22 cellular contexts compared by ENCODE assay signal in genomic region chr3:58250093-58250707, GRCh38. TPM values are rescaled to one million over a fixed set of nuclear protein-coding genes. Genes with fewer than 3 reads are reported as not detected.
DNase-seq lines count a peak whose midpoint lies in the region; ATAC-seq, FAIRE-seq and TF ChIP-seq lines count a peak whose summit lies in the region.
"Had no signal": no experiment of that assay in that cellular context is flagged by ENCODE, and none has a peak within 500 bp of the region (broad histone marks: within the 10 kb centered on the region; RNA-seq: fewer than 3 reads in every experiment).

No MANE protein-coding gene starts in this region.

- peaks cover 3% of the 10 kb centered on the region for H3K4me1 Mint-ChIP-seq in activated CD4-positive, alpha-beta memory T cell treated with anti-CD3 and anti-CD28 coated beads for 36 hours (ENCODE audit: low read depth)
- H3K4me1 Mint-ChIP-seq: CD14-positive monocyte had no signal

- H3K36me3 Mint-ChIP-seq in activated CD4-positive, alpha-beta memory T cell treated with anti-CD3 and anti-CD28 coated beads for 36 hours = no peaks in the 10 kb centered on the region
- H3K36me3 Mint-ChIP-seq: activated naive CD4-positive, alpha-beta T cell treated with anti-CD3 and anti-CD28 coated beads, Interleukin-2, amount 50 U/mL, for 72 hours had no signal

- 29% methylated on average over 6 of the region's 8 CpGs for WGBS in right lobe of liver (ENCODE audit: insufficient coverage, low coverage, low lambda C conversion rate, missing lambda C conversion rate)
- WGBS in small intestine, 3 donors = 57 to 75% (median 66%) methylated on average over 8 of the region's 8 CpGs

- no peak for FAIRE-seq in small intestine (lab: Jason Lieb, UNC)
- FAIRE-seq: A204.1, H54, HTR-8/SVneo had no signal

- intact Hi-C loops in colonic mucosa (cut with DNase I) (no loop called here), right lobe of liver (cut with DNase I) (no loop called here)
- intact Hi-C loops in activated CD4-positive, alpha-beta memory T cell treated with anti-CD3 and anti-CD28 coated beads for 36 hours (cut with micrococcal nuclease) = no loop called here

- H3K36me3 ChIP-seq in colonic mucosa (no peaks in the 10 kb centered on the region), right lobe of liver (no peaks in the 10 kb centered on the region), small intestine (ENCODE audit: control insufficient read depth in 2 of 2, insufficient read depth in 2 of 2, low read length in 2 of 2) (no peaks in the 10 kb centered on the region), osteoblast (ENCODE audit: insufficient read depth, low read length) (no peaks in the 10 kb centered on the region)
- H3K36me3 ChIP-seq: thoracic aorta had no signal

- H3K4me3 Mint-ChIP-seq in activated CD4-positive, alpha-beta memory T cell treated with anti-CD3 and anti-CD28 coated beads for 36 hours = no peak overlapping the region
- H3K4me3 Mint-ChIP-seq: CD14-positive monocyte; naive thymus-derived CD8-positive, alpha-beta T cell had no signal

- peaks cover 3% of the 10 kb centered on the region for H3K79me2 ChIP-seq in osteoblast (ENCODE audit: insufficient read depth, low read length)

- H3K9ac ChIP-seq in colonic mucosa (ENCODE audit: low read depth in 2 of 2, low read length in 2 of 2) = peak overlapping the region; percentile 47 to 84

- H3K27me3 ChIP-seq in AG04450 (ENCODE audit: control insufficient read depth, insufficient read depth, low read length) = no peaks in the 10 kb centered on the region
- no peaks in the 10 kb centered on the region for H3K27me3 ChIP-seq in colonic mucosa
- H3K27me3 ChIP-seq in right lobe of liver = no peaks in the 10 kb centered on the region
- H3K27me3 ChIP-seq in small intestine (ENCODE audit: control insufficient read depth in 2 of 2, insufficient read depth in 2 of 2, low read length in 2 of 2) = no peaks in the 10 kb centered on the region
- H3K27me3 ChIP-seq in osteoblast (ENCODE audit: insufficient read depth, low read length) = no peaks in the 10 kb centered on the region

- no peaks in the 10 kb centered on the region for H3K9me3 ChIP-seq in AG04450 (ENCODE audit: control insufficient read depth, insufficient read depth, low read length)
- no peaks in the 10 kb centered on the region for H3K9me3 ChIP-seq in colonic mucosa
- H3K9me3 ChIP-seq in right lobe of liver = no peaks in the 10 kb centered on the region
- H3K9me3 ChIP-seq in small intestine (ENCODE audit: control insufficient read depth, low read depth) = no peaks in the 10 kb centered on the region
- no peaks in the 10 kb centered on the region for H3K9me3 ChIP-seq in osteoblast (ENCODE audit: low read depth, low read length)
- H3K9me3 ChIP-seq: thoracic aorta had no signal

- no peaks in the 10 kb centered on the region for H3K27me3 Mint-ChIP-seq in activated CD4-positive, alpha-beta memory T cell treated with anti-CD3 and anti-CD28 coated beads for 36 hours
- H3K27me3 Mint-ChIP-seq: naive thymus-derived CD8-positive, alpha-beta T cell had no signal

- H3K9me3 Mint-ChIP-seq in activated CD4-positive, alpha-beta memory T cell treated with anti-CD3 and anti-CD28 coated beads for 36 hours = no peaks in the 10 kb centered on the region
- H3K9me3 Mint-ChIP-seq: activated naive CD4-positive, alpha-beta T cell treated with anti-CD3 and anti-CD28 coated beads, Interleukin-2, amount 50 U/mL, for 72 hours; CD14-positive monocyte; naive thymus-derived CD8-positive, alpha-beta T cell had no signal

- ATAC-seq in right lobe of liver (peak; percentile 33 to 61 (median 58)), HG03108 (IDR thresholded peaks at IDR 0.05; ENCODE audit: unreplicated experiment) (no peak)
- ATAC-seq: activated naive CD4-positive, alpha-beta T cell treated with anti-CD3 and anti-CD28 coated beads, Interleukin-2, amount 50 U/mL, for 72 hours; naive thymus-derived CD8-positive, alpha-beta T cell had no signal

- H3K4me1 ChIP-seq in colonic mucosa (peaks cover 4% of the 10 kb centered on the region), right lobe of liver (peaks cover 0 to 80% (median 21%) of the 10 kb centered on the region in 4 donors), small intestine (ENCODE audit: control insufficient read depth in 2 of 2, insufficient read depth in 1 of 2, low read depth in 1 of 2, low read length in 1 of 2) (peaks cover 4 to 5% of the 10 kb centered on the region in 2 donors), osteoblast (ENCODE audit: insufficient read depth, low read length) (no peaks in the 10 kb centered on the region)

- peaks cover 4% of the 10 kb centered on the region for H4K20me1 ChIP-seq in osteoblast (ENCODE audit: insufficient read depth, low read length)

- POLR2A ChIA-PET in AG04450 (lab: Yijun Ruan, JAX) = no interaction called here
- POLR2A ChIA-PET in activated CD4-positive, alpha-beta memory T cell treated with anti-CD3 and anti-CD28 coated beads for 36 hours (lab: Charles Lee) = no interaction called here

- TF ChIP-seq CTCF in AG04450 (IDR thresholded peaks at IDR 0.05; ENCODE audit: low read depth, low read length) = peak; percentile 0; the same call in 1 of the 2 replicates
- no peak for TF ChIP-seq CTCF in colonic mucosa (IDR thresholded peaks at IDR 0.05)
- no peak for TF ChIP-seq CTCF in right lobe of liver (IDR thresholded peaks at IDR 0.05)
- no peak for TF ChIP-seq CTCF in osteoblast (IDR thresholded peaks at IDR 0.05; ENCODE audit: extremely low read depth, low read depth, low read length)

- no peak overlapping the region for H2AFZ ChIP-seq in osteoblast (ENCODE audit: low read length)

- H3K4me3 ChIP-seq in AG04450 (ENCODE audit: low read depth, low read length) = no peak overlapping the region
- no peak overlapping the region for H3K4me3 ChIP-seq in colonic mucosa
- peak overlapping the region in 2 of 3 donors; percentile 35 to 39 for H3K4me3 ChIP-seq in right lobe of liver
- H3K4me3 ChIP-seq in small intestine (ENCODE audit: low read depth in 1 of 2, low read length in 2 of 2) = peak overlapping the region; percentile 18 to 52
- no peak overlapping the region for H3K4me3 ChIP-seq in osteoblast (ENCODE audit: insufficient read depth, low read length)
- H3K4me3 ChIP-seq: thoracic aorta had no signal

- CTCF ChIA-PET in AG04450 (lab: Charles Lee) = interaction anchor here (0.8 to 2.5 kb wide), 5 partner anchors 12 to 88 kb away, joined by 3 to 10 read pairs (median 4); partner anchors contain the start of genes ABHD6, HTD2 and RPP14
- CTCF ChIA-PET in activated CD4-positive, alpha-beta memory T cell treated with anti-CD3 and anti-CD28 coated beads for 36 hours (lab: Charles Lee) = interaction anchor here (0.8 to 1.2 kb wide), 2 partner anchors 32 to 72 kb away, joined by 3 read pairs; no protein-coding TSS in a partner anchor

- no peak overlapping the region for H3K27ac Mint-ChIP-seq in activated CD4-positive, alpha-beta memory T cell treated with anti-CD3 and anti-CD28 coated beads for 36 hours
- H3K27ac Mint-ChIP-seq: activated naive CD4-positive, alpha-beta T cell treated with anti-CD3 and anti-CD28 coated beads, Interleukin-2, amount 50 U/mL, for 72 hours had no signal

- H3K27ac ChIP-seq in AG04450 (ENCODE audit: low read depth, low read length) = no peak overlapping the region
- H3K27ac ChIP-seq in colonic mucosa = peak overlapping the region; percentile 71
- H3K27ac ChIP-seq in right lobe of liver = peak overlapping the region; percentile 32 to 81 (median 76)
- peak overlapping the region; percentile 63 to 69 for H3K27ac ChIP-seq in small intestine (ENCODE audit: low read depth in 1 of 2, low read length in 1 of 2)
- H3K27ac ChIP-seq in osteoblast (ENCODE audit: low read depth, low read length) = no peak overlapping the region
- H3K27ac ChIP-seq: thoracic aorta had no signal

- no peak for TF ChIP-seq POLR2A in right lobe of liver (IDR thresholded peaks at IDR 0.05)

- H3K4me2 ChIP-seq in osteoblast (ENCODE audit: insufficient read depth, low read length) = no peak overlapping the region

- no peak for DNase-seq in AG04450 (ENCODE audit: low read depth, low spot score)
- DNase-seq in colonic mucosa = peak; percentile 36
- DNase-seq in right lobe of liver = peak in 2 of 3 donors; percentile 31 to 60
- peak; percentile 38 for DNase-seq in small intestine
- no peak for DNase-seq in activated CD4-positive, alpha-beta memory T cell treated with anti-CD3 and anti-CD28 coated beads for 36 hours
- DNase-seq in osteoblast (ENCODE audit: insufficient read length, low spot score, missing footprints) = no peak
- no peak for DNase-seq in inferior parietal cortex (ENCODE audit: extremely low spot score)
- DNase-seq: activated T-cell treated with anti-CD3 and anti-CD28 coated beads, Interleukin-2, amount 50 U/mL, for 1 hour; DMS53; naive thymus-derived CD8-positive, alpha-beta T cell; NCI-H1694; NCI-H524 treated with DMSO at 0.1 percent for 48 hours had no signal

RNA-seq across cellular contexts. Expression of gene ABHD6, which starts 12.6 kb away (rescaled TPM):
- polyA plus RNA-seq in AG04450 (2011; rRNA removed) = 8.4 and 9.7 TPM in 2 replicates
- 13.6 and 14.6 TPM in 2 replicates for polyA minus RNA-seq in AG04450 (2011; rRNA and poly(A)+ RNA removed)
- total RNA-seq in colonic mucosa = 10 to 100 TPM; 16.5 to 24.5 TPM
- total RNA-seq in right lobe of liver = 10 to 100 TPM; 24.6 to 64.3 (median 52.6) TPM
- polyA plus RNA-seq in small intestine = 10 to 100 TPM; 12.1 to 33.2 (median 31.3) TPM
- 1 to 10 TPM; 3.9 to 4.1 TPM for total RNA-seq in activated CD4-positive, alpha-beta memory T cell treated with anti-CD3 and anti-CD28 coated beads for 36 hours
- 5.1 and 5.9 TPM in 2 replicates for total RNA-seq in osteoblast

RNA-seq across cellular contexts. Expression of gene DNASE1L3, which starts 39.4 kb away (rescaled TPM):
- polyA plus RNA-seq in AG04450 (2011; rRNA removed) = not detected in 2 replicates
- polyA minus RNA-seq in AG04450 (2011; rRNA and poly(A)+ RNA removed) = not detected in 2 replicates
- 1 to 10 TPM; 2.2 to 6.2 TPM for total RNA-seq in colonic mucosa
- total RNA-seq in right lobe of liver = 100 to 1,000 TPM in 1 of 6 experiments, 10 to 100 TPM in 5; 32.9 to 134 (median 61.0) TPM
- polyA plus RNA-seq in small intestine = 10 to 100 TPM in 1 of 3 donors, 1 to 10 TPM in 2; 2.9 to 17.0 (median 4.2) TPM
- not detected for total RNA-seq in activated CD4-positive, alpha-beta memory T cell treated with anti-CD3 and anti-CD28 coated beads for 36 hours
- total RNA-seq in osteoblast = not detected in 2 replicates
- total RNA-seq: activated naive CD4-positive, alpha-beta T cell treated with anti-CD3 and anti-CD28 coated beads, Interleukin-2, amount 50 U/mL, for 72 hours; kidney epithelial cell; M059J; renal cortical epithelial cell had no signal
- polyA plus RNA-seq: CD14-positive monocyte; naive thymus-derived CD8-positive, alpha-beta T cell had no signal

RNA-seq across cellular contexts. Expression of gene RPP14, which starts 55.8 kb away (rescaled TPM):
- polyA plus RNA-seq in AG04450 (2011; rRNA removed) (14.7 and 18.5 TPM in 2 replicates), small intestine (10 to 100 TPM; 11.7 to 19.9 (median 18.6) TPM)
- polyA minus RNA-seq in AG04450 (2011; rRNA and poly(A)+ RNA removed) = 6.8 and 8.8 TPM in 2 replicates
- total RNA-seq in colonic mucosa (10 to 100 TPM; 17.8 to 19.5 TPM), right lobe of liver (10 to 100 TPM in 4 of 6 experiments, 1 to 10 TPM in 2; 7.9 to 12.6 (median 10.6) TPM), osteoblast (13.0 and 13.4 TPM in 2 replicates)
- 10 to 100 TPM; 14.0 to 15.4 TPM for total RNA-seq in activated CD4-positive, alpha-beta memory T cell treated with anti-CD3 and anti-CD28 coated beads for 36 hours

RNA-seq across cellular contexts. Expression of gene HTD2, which starts 56.1 kb away (rescaled TPM):
- polyA plus RNA-seq in AG04450 (2011; rRNA removed) (7.1 and 9.6 TPM in 2 replicates), small intestine (1 to 10 TPM; 5.4 to 7.8 (median 6.5) TPM)
- 2.0 and 2.3 TPM in 2 replicates for polyA minus RNA-seq in AG04450 (2011; rRNA and poly(A)+ RNA removed)
- total RNA-seq in colonic mucosa (10 to 100 TPM in 1 of 2 donors, 1 to 10 TPM in 1; 9.6 to 13.6 TPM), right lobe of liver (1 to 10 TPM; 6.1 to 9.9 (median 8.5) TPM), osteoblast (6.2 TPM in 2 replicates)
- total RNA-seq in activated CD4-positive, alpha-beta memory T cell treated with anti-CD3 and anti-CD28 coated beads for 36 hours = 1 to 10 TPM; 7.6 to 9.5 TPM

Comparison
In these comparisons a context has a peak if more than half of its experiments do, and no peak if none do; other contexts are left out.
1. DNase-seq: peak in colonic mucosa (single experiment), right lobe of liver (2 of 3) and small intestine (single experiment); none in AG04450 (single experiment), activated CD4-positive, alpha-beta memory T cell treated with anti-CD3 and anti-CD28 coated beads for 36 hours (single experiment), osteoblast (single experiment) and inferior parietal cortex (single experiment).
2. H3K27ac ChIP-seq: peak in colonic mucosa (single experiment), right lobe of liver (3 of 3) and small intestine (2 of 2); none in AG04450 (single experiment) and osteoblast (single experiment).
3. H3K4me3 ChIP-seq: peak in right lobe of liver (2 of 3) and small intestine (2 of 2); none in AG04450 (single experiment), colonic mucosa (single experiment) and osteoblast (single experiment).
4. RNA of gene DNASE1L3, which starts 39.4 kb away (total RNA-seq): 32.9 to 134 TPM in right lobe of liver; 2.2 to 6.2 TPM in colonic mucosa, not detected in activated CD4-positive, alpha-beta memory T cell treated with anti-CD3 and anti-CD28 coated beads for 36 hours and not detected in osteoblast; every median in the first group is over 4 times any median in the second.